Comparison of ENCODE assay signal across 8 cellular contexts in genomic region chr17:72725432-72726068, GRCh38.
A peak's percentile ranks its signal among the peaks of the same experiment; 100 is the strongest.
DNase-seq lines count a peak whose midpoint lies in the region; ATAC-seq and TF ChIP-seq lines count a peak whose summit lies in the region.

No MANE protein-coding gene starts in this region.

- no peaks in the 10 kb centered on the region for H3K79me2 ChIP-seq in H9 (ENCODE audit: insufficient read depth, low read length)

- no peak overlapping the region for H3K23ac ChIP-seq in H9 (ENCODE audit: insufficient read length, low read depth, low read length)

- peak; percentile 59 for DNase-seq in COR-L47 (lab: John Stamatoyannopoulos, UW)
- DNase-seq in H9, result peak; percentile 76
- peak; percentile 64 for DNase-seq in NCI-H146 (lab: John Stamatoyannopoulos, UW)
- DNase-seq in inferior parietal cortex (ENCODE audit: extremely low spot score), result peak; percentile 72
- peak in 3 of 4 experiments; percentile 15 to 22 (median 16) for DNase-seq in stimulated activated CD4-positive, alpha-beta T cell treated with anti-CD3 and anti-CD28 coated beads, Interleukin-1b, Interleukin-23, amount 100 ng/mL, for 24 hours (ENCODE audit: low read depth in 4 of 4, low spot score in 1 of 4)

- no CpG with 5 or more reads among the region's 10 CpGs for WGBS in H9 (ENCODE audit: extremely low coverage, insufficient read length, low lambda C conversion rate)

- H2BK20ac ChIP-seq in H9 (ENCODE audit: low read depth, low read length, poor library complexity, severe bottlenecking), result no peak overlapping the region

- H2AFZ ChIP-seq in H9 (ENCODE audit: low read length), result no peak overlapping the region

- H3K27ac ChIP-seq in H9 (ENCODE audit: insufficient read length, low read depth, low read length), result no peak overlapping the region

- no peaks in the 10 kb centered on the region for H3K9me3 ChIP-seq in H9 (ENCODE audit: control insufficient read depth, low read depth, low read length)

- H3K4me2 ChIP-seq in H9 (ENCODE audit: insufficient read depth, insufficient read length, low read length), result no peak overlapping the region

- H3K36me3 Mint-ChIP-seq in H9 (ENCODE audit: insufficient read depth in 1 of 3, low read depth in 3 of 3) (no peaks in the 10 kb centered on the region), brain (no peaks in the 10 kb centered on the region)
- peaks cover 2% of the 10 kb centered on the region for H3K36me3 Mint-ChIP-seq in T-helper 1 cell treated with Interleukin-12 subunit alpha and Interleukin-12 subunit beta and Interleukin-4 antibody, amounts not matched to agents 30 μg/mL and 1 μg/mL, for 36 hours (ENCODE audit: low read depth)

- no peak for ATAC-seq in GM21576 (IDR thresholded peaks at IDR 0.05; ENCODE audit: unreplicated experiment)

- H3K4me1 Mint-ChIP-seq in H9 (peaks cover 30 to 39% of the 10 kb centered on the region in 2 experiments), brain (peaks cover 43% of the 10 kb centered on the region)
- H3K4me1 Mint-ChIP-seq in T-helper 1 cell treated with Interleukin-12 subunit alpha and Interleukin-12 subunit beta and Interleukin-4 antibody, amounts not matched to agents 30 μg/mL and 1 μg/mL, for 36 hours (ENCODE audit: low read depth), result peaks cover 34% of the 10 kb centered on the region

- H4K5ac ChIP-seq in H9 (ENCODE audit: insufficient read length, low read depth, low read length), result no peak overlapping the region

- no peaks in the 10 kb centered on the region for H3K79me1 ChIP-seq in H9 (ENCODE audit: insufficient read depth, low read depth, low read length, poor library complexity, severe bottlenecking)

- H3K56ac ChIP-seq in H9 (ENCODE audit: insufficient read length, low read depth, low read length), result no peak overlapping the region

- H3K4me1 ChIP-seq in H9 (ENCODE audit: insufficient read depth, low read length), result peaks cover 2% of the 10 kb centered on the region; the same call in 1 of the 2 replicates

- H3K4ac ChIP-seq in H9 (ENCODE audit: low read depth, low read length), result no peak overlapping the region

- H3K9me3 Mint-ChIP-seq in H9 (no peaks in the 10 kb centered on the region; a peak in 1 of 5 replicates), brain (no peaks in the 10 kb centered on the region)
- H3K9me3 Mint-ChIP-seq in T-helper 1 cell treated with Interleukin-12 subunit alpha and Interleukin-12 subunit beta and Interleukin-4 antibody, amounts not matched to agents 30 μg/mL and 1 μg/mL, for 36 hours, result no peaks in the 10 kb centered on the region

- H3K9ac ChIP-seq in H9 (ENCODE audit: extremely low read depth, insufficient read length, low read length), result no peak overlapping the region

- no peak overlapping the region for H4K91ac ChIP-seq in H9 (ENCODE audit: insufficient read length, low read depth, low read length)

- no peak overlapping the region for H4K8ac ChIP-seq in H9 (replicated peaks; ENCODE audit: insufficient read length, low read depth, low read length)

- H2BK15ac ChIP-seq in H9 (ENCODE audit: low read depth, low read length), result no peak overlapping the region

- peak; percentile 96 for TF ChIP-seq CTCF in H9 (conservative IDR thresholded peaks at IDR 0.05)
- peak; percentile 92 to 97 for TF ChIP-seq CTCF in brain (conservative IDR thresholded peaks at IDR 0.05)

- H2BK120ac ChIP-seq in H9 (ENCODE audit: low read depth, low read length, poor library complexity, severe bottlenecking), result no peak overlapping the region

- no peak overlapping the region for H3T11ph ChIP-seq in H9 (ENCODE audit: low read length)

- H3K18ac ChIP-seq in H9 (ENCODE audit: insufficient read length, low read depth, low read length), result no peak overlapping the region

- H2AK5ac ChIP-seq in H9 (ENCODE audit: insufficient read length, low read length), result no peak overlapping the region

- H3K27me3 ChIP-seq in H9 (ENCODE audit: insufficient read depth, low read length), result no peaks in the 10 kb centered on the region; the same call in 1 of the 2 replicates

- no peak overlapping the region for H2BK5ac ChIP-seq in H9 (ENCODE audit: insufficient read length, low read length)

- no peak overlapping the region for H2BK12ac ChIP-seq in H9 (ENCODE audit: insufficient read length, low read depth, low read length)

- H3K27me3 Mint-ChIP-seq in H9 (ENCODE audit: low read depth) (no peaks in the 10 kb centered on the region; the same call in none of the 2 replicates), brain (no peaks in the 10 kb centered on the region)
- H3K27me3 Mint-ChIP-seq in T-helper 1 cell treated with Interleukin-12 subunit alpha and Interleukin-12 subunit beta and Interleukin-4 antibody, amounts not matched to agents 30 μg/mL and 1 μg/mL, for 36 hours (ENCODE audit: low read depth), result no peaks in the 10 kb centered on the region

- no peak overlapping the region; a peak in 1 of 5 replicates for H3K4me3 Mint-ChIP-seq in H9
- peak overlapping the region; percentile 35 for H3K4me3 Mint-ChIP-seq in T-helper 1 cell treated with Interleukin-12 subunit alpha and Interleukin-12 subunit beta and Interleukin-4 antibody, amounts not matched to agents 30 μg/mL and 1 μg/mL, for 36 hours
- H3K4me3 Mint-ChIP-seq in brain, result no peak overlapping the region

- H3K23me2 ChIP-seq in H9 (ENCODE audit: insufficient read length, low read depth, low read length, poor library complexity, severe bottlenecking), result no peaks in the 10 kb centered on the region

- H3K14ac ChIP-seq in H9 (ENCODE audit: insufficient read depth, low read length), result no peak overlapping the region

- no peak overlapping the region for H3K27ac Mint-ChIP-seq in H9
- H3K27ac Mint-ChIP-seq in T-helper 1 cell treated with Interleukin-12 subunit alpha and Interleukin-12 subunit beta and Interleukin-4 antibody, amounts not matched to agents 30 μg/mL and 1 μg/mL, for 36 hours, result peak overlapping the region; percentile 76
- H3K27ac Mint-ChIP-seq in brain, result peak overlapping the region in 4 of 5 experiments; percentile 4 to 87 (median 56)

- no peaks in the 10 kb centered on the region for H4K20me1 ChIP-seq in H9 (ENCODE audit: control insufficient read depth, insufficient read depth, insufficient read length)

Comparison
In these comparisons a context has a peak if more than half of its experiments do, and no peak if none do; other contexts are left out.
1. DNase-seq: peak in every context shown above with its lines; median percentile 76 in H9; 72 in inferior parietal cortex; 64 in NCI-H146; 59 in COR-L47; 16 in stimulated activated CD4-positive, alpha-beta T cell treated with anti-CD3 and anti-CD28 coated beads, Interleukin-1b, Interleukin-23, amount 100 ng/mL, for 24 hours.
2. H3K27ac Mint-ChIP-seq: peak in T-helper 1 cell treated with Interleukin-12 subunit alpha and Interleukin-12 subunit beta and Interleukin-4 antibody, amounts not matched to agents 30 μg/mL and 1 μg/mL, for 36 hours (single experiment) and brain (4 of 5); none in H9 (0 of 3).